Comparison of ENCODE assay signal across 10 cellular contexts in genomic region chr15:70196314-70197291, GRCh38.
DNase-seq lines count a peak whose midpoint lies in the region; ATAC-seq lines count a peak whose summit lies in the region.
"Had no signal": no experiment of that assay in that cellular context is flagged by ENCODE, and none has a peak within 500 bp of the region (broad histone marks: within the 10 kb centered on the region; RNA-seq: fewer than 3 reads in every experiment).

No MANE protein-coding gene starts in this region.

- intact Hi-C loops in left ventricle myocardium superior (cut with micrococcal nuclease): no loop called here

- DNase-seq in activated naive CD4-positive, alpha-beta T cell treated with Interleukin-2 at 50 U/mL for 16 hours: peak; percentile 69
- DNase-seq in activated naive CD4-positive, alpha-beta T cell treated with anti-CD3 and anti-CD28 coated beads, Interleukin-2, amount 50 U/mL, for 16 hours: no peak
- DNase-seq in NCI-H2196 (lab: John Stamatoyannopoulos, UW; ENCODE audit: unreplicated experiment): peak; percentile 88
- peak; percentile 43 to 62 for DNase-seq in activated CD4-positive, alpha-beta T cell treated with anti-CD3 and anti-CD28 coated beads, Interleukin-2, amount 50 U/mL, for 48 hours
- DNase-seq in left ventricle myocardium superior: no peak
- DNase-seq in stimulated activated CD4-positive, alpha-beta T cell treated with anti-CD3 and anti-CD28 coated beads, Interleukin-15, amount 100 ng/mL, for 1 hour (ENCODE audit: low read depth in 1 of 2, low spot score in 1 of 2): peak; percentile 4 to 10
- no peak for DNase-seq in LoVo (ENCODE audit: low spot score)
- DNase-seq: DND-41, natural killer cell had no signal

- ATAC-seq in HG02973 (IDR thresholded peaks at IDR 0.05; ENCODE audit: unreplicated experiment) (peak; percentile 66), left ventricle myocardium superior (peak; percentile 4)

Comparison
In these comparisons a context has a peak if more than half of its experiments do, and no peak if none do; other contexts are left out.
1. DNase-seq: peak in activated naive CD4-positive, alpha-beta T cell treated with Interleukin-2 at 50 U/mL for 16 hours (single experiment), NCI-H2196 (single experiment), activated CD4-positive, alpha-beta T cell treated with anti-CD3 and anti-CD28 coated beads, Interleukin-2, amount 50 U/mL, for 48 hours (2 of 2) and stimulated activated CD4-positive, alpha-beta T cell treated with anti-CD3 and anti-CD28 coated beads, Interleukin-15, amount 100 ng/mL, for 1 hour (2 of 2); none in activated naive CD4-positive, alpha-beta T cell treated with anti-CD3 and anti-CD28 coated beads, Interleukin-2, amount 50 U/mL, for 16 hours (single experiment), left ventricle myocardium superior (single experiment) and LoVo (single experiment).